Comparison of ENCODE assay signal across 34 cellular contexts in genomic region chr2:154477319-154477718, GRCh38.
"Had no signal": no experiment of that assay in that cellular context is flagged by ENCODE, and none has a peak within 500 bp of the region (broad histone marks: within the 10 kb centered on the region; RNA-seq: fewer than 3 reads in every experiment).

No MANE protein-coding gene starts in this region.

- H3K27me3 ChIP-seq: adrenal gland, ascending aorta, body of pancreas, brain microvascular endothelial cell, breast epithelium, cardiac muscle cell had no signal

- H3K9me3 ChIP-seq: adrenal gland, ascending aorta, body of pancreas, breast epithelium had no signal

- FAIRE-seq: astrocyte, bronchial epithelial cell had no signal

- H3K4me3 ChIP-seq: adrenal gland, ascending aorta, body of pancreas, breast epithelium, cardiac muscle cell had no signal

- H3K4me1 ChIP-seq: adrenal gland, ascending aorta, body of pancreas, breast epithelium had no signal

- ATAC-seq: activated naive CD4-positive, alpha-beta T cell treated with anti-CD3 and anti-CD28 coated beads, Interleukin-2, amount 50 U/mL, for 72 hours; activated naive CD8-positive, alpha-beta T cell treated with anti-CD3 and anti-CD28 coated beads, Interleukin-2, amount 50 U/mL, for 24 hours; activated T-cell treated with anti-CD3 and anti-CD28 coated beads, Interleukin-2, amount 50 U/mL, for 4 hours; activated T-cell treated with anti-CD3 and anti-CD28 coated beads, Interleukin-2, amount 50 U/mL, for 72 hours; activated T-helper 17 cell treated with anti-CD3 and anti-CD28 coated beads, Interleukin-2, amount 50 U/mL, for 72 hours; body of pancreas had no signal

- DNase-seq: activated effector memory CD4-positive, alpha-beta T cell treated with anti-CD3 and anti-CD28 coated beads, Interleukin-2, amount 50 U/mL, for 16 hours; activated effector memory CD4-positive, alpha-beta T cell treated with Interleukin-2 at 50 U/mL for 16 hours; activated gamma-delta T cell; activated gamma-delta T cell treated with Interleukin-2 at 50 U/mL for 16 hours; activated naive CD4-positive, alpha-beta T cell; activated naive CD4-positive, alpha-beta T cell treated with anti-CD3 and anti-CD28 coated beads for 36 hours; activated naive CD4-positive, alpha-beta T cell treated with anti-CD3 and anti-CD28 coated beads, Interleukin-2, amount 10 ng/mL, durations not matched to agents 7 days and 5 days; activated naive CD4-positive, alpha-beta T cell treated with anti-CD3 and anti-CD28 coated beads, Interleukin-2, amount 50 U/mL, for 16 hours; activated naive CD4-positive, alpha-beta T cell treated with Interleukin-2 at 50 U/mL for 16 hours; activated naive CD8-positive, alpha-beta T cell treated with anti-CD3 and anti-CD28 coated beads for 36 hours; activated naive CD8-positive, alpha-beta T cell treated with anti-CD3 and anti-CD28 coated beads, Interleukin-2, amount 10 ng/mL, durations not matched to agents 7 days and 5 days; activated naive CD8-positive, alpha-beta T cell treated with anti-CD3 and anti-CD28 coated beads, Interleukin-2, amount 50 U/mL, for 24 hours; activated T-cell treated with anti-CD3 and anti-CD28 coated beads, Interleukin-2, amount 50 U/mL, for 1 hour; activated T-cell treated with anti-CD3 and anti-CD28 coated beads, Interleukin-2, amount 50 U/mL, for 24 hours; activated T-cell treated with anti-CD3 and anti-CD28 coated beads, Interleukin-2, amount 50 U/mL, for 4 hours; activated T-cell treated with anti-CD3 and anti-CD28 coated beads, Interleukin-2, amount 50 U/mL, for 48 hours; activated T-cell treated with anti-CD3 and anti-CD28 coated beads, Interleukin-2, amount 50 U/mL, for 72 hours; adrenal gland; amniotic stem cell; amygdala; anterior cingulate cortex; aorta; body of pancreas; brain microvascular endothelial cell; caudate nucleus; central memory CD4-positive, alpha-beta T cell; cerebellar nuclear complex had no signal

- H3K36me3 ChIP-seq: adrenal gland, ascending aorta, brain microvascular endothelial cell, breast epithelium, cardiac muscle cell had no signal

- H3K27ac ChIP-seq: adrenal gland, ascending aorta, body of pancreas, brain microvascular endothelial cell, breast epithelium, cardiac muscle cell had no signal
